In the genomic region with DNA sequence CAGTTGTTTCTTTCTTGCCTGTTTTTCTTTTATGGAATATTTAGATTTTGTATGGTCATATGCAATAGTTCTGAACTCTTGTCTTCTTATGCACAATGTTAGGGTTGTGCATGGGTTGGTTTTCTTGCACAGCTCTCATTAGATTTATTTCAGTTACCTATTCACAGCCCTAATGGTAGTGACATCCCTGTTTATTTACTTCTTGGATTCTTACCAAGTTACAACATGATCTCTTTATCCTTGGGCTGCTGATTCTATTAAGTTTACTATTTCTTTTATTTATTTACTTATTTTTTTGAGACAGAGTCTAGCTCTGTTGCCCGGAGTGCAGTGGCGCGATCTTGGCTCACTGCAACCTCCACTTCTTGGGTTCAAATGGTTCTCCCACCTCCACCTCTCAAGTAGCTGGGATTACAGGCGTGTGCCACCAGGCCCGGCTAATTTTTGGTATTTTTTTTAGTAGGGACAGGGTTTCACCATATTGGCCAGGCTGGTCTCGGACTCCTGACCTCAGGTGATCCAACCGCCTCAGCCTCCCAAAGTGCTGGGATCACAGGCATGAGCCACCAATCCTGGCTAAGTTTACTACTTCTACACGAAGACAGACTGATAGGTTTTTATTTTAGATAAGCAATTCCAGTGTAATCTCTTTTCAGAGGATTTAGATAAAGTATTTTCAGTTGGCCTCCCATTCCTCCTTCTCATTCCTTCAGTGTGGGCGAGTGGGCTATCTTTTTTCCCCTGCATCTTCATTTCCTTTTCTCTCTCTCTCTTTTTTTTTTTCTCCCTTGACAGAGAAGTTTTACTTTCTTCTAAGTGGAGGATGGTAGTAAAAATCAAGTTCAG, we compare ENCODE assay signal across 1 cellular context.
TF ChIP-seq lines count a peak whose summit lies in the region.

No MANE protein-coding gene starts in this region.

TF ChIP-seq in HepG2, 621 proteins besides CTCF, POLR2A, EP300 and RAD21:
- TF ChIP-seq, protein P1, sequence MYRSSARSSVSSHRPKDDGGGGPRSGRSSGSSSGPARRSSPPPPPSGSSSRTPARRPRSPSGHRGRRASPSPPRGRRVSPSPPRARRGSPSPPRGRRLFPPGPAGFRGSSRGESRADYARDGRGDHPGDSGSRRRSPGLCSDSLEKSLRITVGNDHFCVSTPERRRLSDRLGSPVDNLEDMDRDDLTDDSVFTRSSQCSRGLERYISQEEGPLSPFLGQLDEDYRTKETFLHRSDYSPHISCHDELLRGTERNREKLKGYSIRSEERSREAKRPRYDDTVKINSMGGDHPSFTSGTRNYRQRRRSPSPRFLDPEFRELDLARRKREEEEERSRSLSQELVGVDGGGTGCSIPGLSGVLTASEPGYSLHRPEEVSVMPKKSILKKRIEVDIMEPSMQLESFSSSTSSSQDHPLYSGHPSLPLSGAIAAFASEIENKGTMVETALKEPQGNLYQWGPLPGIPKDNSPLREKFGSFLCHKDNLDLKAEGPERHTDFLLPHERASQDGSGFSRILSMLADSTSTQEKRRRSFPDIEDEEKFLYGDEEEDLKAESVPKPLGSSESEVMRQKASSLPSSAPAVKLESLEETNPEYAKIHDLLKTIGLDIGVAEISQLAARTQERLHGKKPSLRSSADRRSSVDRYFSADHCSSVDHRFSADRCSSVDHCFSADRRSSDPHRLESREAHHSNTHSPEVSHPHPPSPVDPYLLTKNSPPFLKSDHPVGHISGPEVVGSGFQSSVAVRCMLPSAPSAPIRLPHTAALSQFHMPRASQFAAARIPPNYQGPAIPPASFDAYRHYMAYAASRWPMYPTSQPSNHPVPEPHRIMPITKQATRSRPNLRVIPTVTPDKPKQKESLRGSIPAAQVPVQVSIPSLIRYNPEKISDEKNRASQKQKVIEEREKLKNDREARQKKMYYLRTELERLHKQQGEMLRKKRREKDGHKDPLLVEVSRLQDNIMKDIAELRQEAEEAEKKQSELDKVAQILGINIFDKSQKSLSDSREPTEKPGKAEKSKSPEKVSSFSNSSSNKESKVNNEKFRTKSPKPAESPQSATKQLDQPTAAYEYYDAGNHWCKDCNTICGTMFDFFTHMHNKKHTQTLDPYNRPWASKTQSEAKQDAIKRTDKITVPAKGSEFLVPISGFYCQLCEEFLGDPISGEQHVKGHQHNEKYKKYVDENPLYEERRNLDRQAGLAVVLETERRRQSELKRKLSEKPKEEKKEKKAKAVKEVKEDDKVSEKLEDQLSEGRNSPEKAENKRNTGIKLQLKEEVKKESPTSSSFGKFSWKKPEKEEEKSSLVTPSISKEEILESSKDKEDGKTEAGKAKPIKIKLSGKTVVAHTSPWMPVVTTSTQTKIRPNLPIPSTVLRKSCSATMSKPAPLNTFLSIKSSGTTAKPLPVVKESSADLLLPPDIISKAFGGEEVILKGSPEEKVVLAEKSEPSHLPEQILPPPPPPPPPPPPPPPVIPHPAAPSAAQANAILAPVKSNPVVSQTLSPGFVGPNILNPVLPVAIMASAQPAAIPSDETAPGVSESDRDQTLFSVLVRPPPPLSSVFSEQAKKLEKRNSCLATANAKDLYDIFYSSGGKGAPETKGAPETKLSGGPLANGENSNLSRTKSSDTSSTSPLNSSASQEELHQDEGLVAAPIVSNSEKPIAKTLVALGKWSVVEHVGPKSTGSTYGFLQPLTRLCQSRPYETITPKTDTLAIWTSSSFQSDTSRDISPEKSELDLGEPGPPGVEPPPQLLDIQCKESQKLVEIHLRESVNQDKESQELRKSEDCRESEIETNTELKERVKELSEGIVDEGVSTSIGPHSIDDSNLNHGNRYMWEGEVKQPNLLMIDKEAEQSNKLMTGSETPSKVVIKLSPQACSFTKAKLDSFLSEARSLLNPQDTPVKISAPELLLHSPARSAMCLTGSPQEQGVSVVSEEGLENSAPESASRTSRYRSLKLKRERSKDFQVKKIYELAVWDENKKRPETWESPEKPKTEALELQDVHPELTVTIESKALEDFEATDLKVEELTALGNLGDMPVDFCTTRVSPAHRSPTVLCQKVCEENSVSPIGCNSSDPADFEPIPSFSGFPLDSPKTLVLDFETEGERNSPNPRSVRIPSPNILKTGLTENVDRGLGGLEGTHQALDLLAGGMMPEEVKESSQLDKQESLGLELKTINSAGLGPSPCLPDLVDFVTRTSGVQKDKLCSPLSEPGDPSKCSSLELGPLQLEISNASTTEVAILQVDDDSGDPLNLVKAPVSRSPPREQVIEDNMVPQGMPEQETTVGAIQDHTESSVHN (CRISPR knock-in tag; IDR thresholded peaks at IDR 0.05), result no peak
- TF ChIP-seq, protein P2, sequence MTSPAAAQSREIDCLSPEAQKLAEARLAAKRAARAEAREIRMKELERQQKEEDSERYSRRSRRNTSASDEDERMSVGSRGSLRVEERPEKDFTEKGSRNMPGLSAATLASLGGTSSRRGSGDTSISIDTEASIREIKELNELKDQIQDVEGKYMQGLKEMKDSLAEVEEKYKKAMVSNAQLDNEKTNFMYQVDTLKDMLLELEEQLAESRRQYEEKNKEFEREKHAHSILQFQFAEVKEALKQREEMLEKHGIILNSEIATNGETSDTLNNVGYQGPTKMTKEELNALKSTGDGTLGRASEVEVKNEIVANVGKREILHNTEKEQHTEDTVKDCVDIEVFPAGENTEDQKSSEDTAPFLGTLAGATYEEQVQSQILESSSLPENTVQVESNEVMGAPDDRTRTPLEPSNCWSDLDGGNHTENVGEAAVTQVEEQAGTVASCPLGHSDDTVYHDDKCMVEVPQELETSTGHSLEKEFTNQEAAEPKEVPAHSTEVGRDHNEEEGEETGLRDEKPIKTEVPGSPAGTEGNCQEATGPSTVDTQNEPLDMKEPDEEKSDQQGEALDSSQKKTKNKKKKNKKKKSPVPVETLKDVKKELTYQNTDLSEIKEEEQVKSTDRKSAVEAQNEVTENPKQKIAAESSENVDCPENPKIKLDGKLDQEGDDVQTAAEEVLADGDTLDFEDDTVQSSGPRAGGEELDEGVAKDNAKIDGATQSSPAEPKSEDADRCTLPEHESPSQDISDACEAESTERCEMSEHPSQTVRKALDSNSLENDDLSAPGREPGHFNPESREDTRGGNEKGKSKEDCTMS (CRISPR knock-in tag; conservative IDR thresholded peaks at IDR 0.05), result no peak
- no peak for TF ChIP-seq ZFP82 (CRISPR knock-in tag; IDR thresholded peaks at IDR 0.05; ENCODE audit: borderline replicate concordance)
- no peak for TF ChIP-seq ZNF781 (CRISPR knock-in tag; IDR thresholded peaks at IDR 0.05; ENCODE audit: borderline replicate concordance, not compliant biosample characterization)
- TF ChIP-seq ZNF552 (CRISPR knock-in tag; IDR thresholded peaks at IDR 0.05; ENCODE audit: borderline replicate concordance), result no peak
- TF ChIP-seq ZNF7 (CRISPR knock-in tag; IDR thresholded peaks at IDR 0.05), result no peak
- no peak for TF ChIP-seq ZNF235 (CRISPR knock-in tag; IDR thresholded peaks at IDR 0.05; ENCODE audit: borderline replicate concordance)
- TF ChIP-seq PHB2 (IDR thresholded peaks at IDR 0.05; ENCODE audit: partially characterized antibody), result no peak
- TF ChIP-seq ZNF616 (CRISPR knock-in tag; IDR thresholded peaks at IDR 0.05; ENCODE audit: low read depth), result no peak
- TF ChIP-seq SAFB2 (CRISPR knock-in tag; IDR thresholded peaks at IDR 0.05; ENCODE audit: borderline replicate concordance, low read depth), result no peak
- TF ChIP-seq JUND (CRISPR knock-in tag; IDR thresholded peaks at IDR 0.05), result no peak
- no peak for TF ChIP-seq ZNF530 (CRISPR knock-in tag; IDR thresholded peaks at IDR 0.05; ENCODE audit: low read depth)
- no peak for TF ChIP-seq AKAP8 (CRISPR knock-in tag; IDR thresholded peaks at IDR 0.05)
- TF ChIP-seq, protein P3, sequence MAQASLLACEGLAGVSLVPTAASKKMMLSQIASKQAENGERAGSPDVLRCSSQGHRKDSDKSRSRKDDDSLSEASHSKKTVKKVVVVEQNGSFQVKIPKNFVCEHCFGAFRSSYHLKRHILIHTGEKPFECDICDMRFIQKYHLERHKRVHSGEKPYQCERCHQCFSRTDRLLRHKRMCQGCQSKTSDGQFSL (CRISPR knock-in tag; IDR thresholded peaks at IDR 0.05), result no peak
- TF ChIP-seq ZNF484 (CRISPR knock-in tag; IDR thresholded peaks at IDR 0.05; ENCODE audit: borderline replicate concordance, low read depth), result no peak
- no peak for TF ChIP-seq ZNF614 (CRISPR knock-in tag; IDR thresholded peaks at IDR 0.05; ENCODE audit: borderline replicate concordance)
- TF ChIP-seq, protein P4, sequence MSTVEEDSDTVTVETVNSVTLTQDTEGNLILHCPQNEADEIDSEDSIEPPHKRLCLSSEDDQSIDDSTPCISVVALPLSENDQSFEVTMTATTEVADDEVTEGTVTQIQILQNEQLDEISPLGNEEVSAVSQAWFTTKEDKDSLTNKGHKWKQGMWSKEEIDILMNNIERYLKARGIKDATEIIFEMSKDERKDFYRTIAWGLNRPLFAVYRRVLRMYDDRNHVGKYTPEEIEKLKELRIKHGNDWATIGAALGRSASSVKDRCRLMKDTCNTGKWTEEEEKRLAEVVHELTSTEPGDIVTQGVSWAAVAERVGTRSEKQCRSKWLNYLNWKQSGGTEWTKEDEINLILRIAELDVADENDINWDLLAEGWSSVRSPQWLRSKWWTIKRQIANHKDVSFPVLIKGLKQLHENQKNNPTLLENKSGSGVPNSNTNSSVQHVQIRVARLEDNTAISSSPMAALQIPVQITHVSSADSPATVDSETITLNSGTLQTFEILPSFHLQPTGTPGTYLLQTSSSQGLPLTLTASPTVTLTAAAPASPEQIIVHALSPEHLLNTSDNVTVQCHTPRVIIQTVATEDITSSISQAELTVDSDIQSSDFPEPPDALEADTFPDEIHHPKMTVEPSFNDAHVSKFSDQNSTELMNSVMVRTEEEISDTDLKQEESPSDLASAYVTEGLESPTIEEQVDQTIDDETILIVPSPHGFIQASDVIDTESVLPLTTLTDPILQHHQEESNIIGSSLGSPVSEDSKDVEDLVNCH (CRISPR knock-in tag; IDR thresholded peaks at IDR 0.05), result no peak
- no peak for TF ChIP-seq HNRNPUL1 (IDR thresholded peaks at IDR 0.05; ENCODE audit: low read depth, low read length)
TF ChIP-seq in HepG2: peak in this region for 0.
